ENCODE assay signal across 22 cellular contexts in genomic region chr3:12926660-12927059, GRCh38.
A peak's percentile ranks its signal among the peaks of the same experiment; 100 is the strongest.
DNase-seq lines count a peak whose midpoint lies in the region; ATAC-seq and TF ChIP-seq lines count a peak whose summit lies in the region.
"Had no signal": no experiment of that assay in that cellular context is flagged by ENCODE, and none has a peak within 500 bp of the region (broad histone marks: within the 10 kb centered on the region; RNA-seq: fewer than 3 reads in every experiment).

No MANE protein-coding gene starts in this region.

- peak overlapping the region; percentile 74 to 99 (median 94); a peak in 21 of 22 replicates for H3K4me2 ChIP-seq in BLaER1 treated with 17β-estradiol and CSF1 and Interleukin-3, amounts not matched to agents 10 nM and 100 nM
- no peak overlapping the region for H3K4me2 ChIP-seq in mesendoderm (ENCODE audit: low read length)

- peaks cover 54 to 100% (median 91%) of the 10 kb centered on the region in 10 experiments for H3K4me1 ChIP-seq in BLaER1 treated with 17β-estradiol and CSF1 and Interleukin-3, amounts not matched to agents 10 nM and 100 nM
- H3K4me1 ChIP-seq in right atrium auricular region (peaks cover 0 to 83% of the 10 kb centered on the region in 2 donors), psoas muscle (peaks cover 57% of the 10 kb centered on the region), testis (no peaks in the 10 kb centered on the region), tibial nerve (peaks cover 0 to 68% (median 6%) of the 10 kb centered on the region in 4 donors), mesendoderm (ENCODE audit: control insufficient read depth, low read depth, low read length) (no peaks in the 10 kb centered on the region)

- H2AK5ac ChIP-seq in mesendoderm (ENCODE audit: low read length) = no peak overlapping the region

- no peak overlapping the region for H3K56ac ChIP-seq in mesendoderm (ENCODE audit: low read length)

- H2BK5ac ChIP-seq in mesendoderm (ENCODE audit: low read length) = no peak overlapping the region

- H3K23ac ChIP-seq in mesendoderm (ENCODE audit: low read length) = no peak overlapping the region

- H4K5ac ChIP-seq in mesendoderm (ENCODE audit: low read length) = no peak overlapping the region

- no peaks in the 10 kb centered on the region for H3K27me3 ChIP-seq in BLaER1 treated with 17β-estradiol and CSF1 and Interleukin-3, amounts not matched to agents 10 nM and 100 nM
- H3K27me3 ChIP-seq in right atrium auricular region (no peaks in the 10 kb centered on the region), psoas muscle (ENCODE audit: insufficient read depth in 3 of 3, low read length in 2 of 3) (no peaks in the 10 kb centered on the region), testis (no peaks in the 10 kb centered on the region), tibial nerve (no peaks in the 10 kb centered on the region), mesendoderm (ENCODE audit: insufficient read depth, low read length, poor library complexity) (no peaks in the 10 kb centered on the region)

- WGBS in psoas muscle, 3 donors = 33 to 51% (median 38%) methylated on average over 7 of the region's 7 CpGs
- 88 to 94% methylated on average over 5 to 7 of the region's 7 CpGs for WGBS in testis, 2 donors
- 92 to 93% methylated on average over 7 of the region's 7 CpGs for WGBS in tibial nerve, 2 donors
- no CpG with 5 or more reads among the region's 7 CpGs for WGBS in mesendoderm (ENCODE audit: extremely low coverage, insufficient coverage, low lambda C conversion rate)

- no peaks in the 10 kb centered on the region for H3K79me1 ChIP-seq in mesendoderm (ENCODE audit: low read length)

- no peak overlapping the region for H3K4ac ChIP-seq in mesendoderm (ENCODE audit: low read depth, low read length)

- ATAC-seq in Right ventricle myocardium superior (ENCODE audit: poor library complexity) = peak; percentile 69
- peak; percentile 65 to 76 (median 74) for ATAC-seq in psoas muscle
- ATAC-seq: Panc1 had no signal

- no peak overlapping the region for H3K18ac ChIP-seq in mesendoderm (ENCODE audit: low read length)

- H3K9me3 ChIP-seq in BLaER1 treated with 17β-estradiol and CSF1 and Interleukin-3, amounts not matched to agents 10 nM and 100 nM (replicated peaks in 1 of 11) = no peaks in the 10 kb centered on the region
- H3K9me3 ChIP-seq in right atrium auricular region = no peaks in the 10 kb centered on the region
- no peaks in the 10 kb centered on the region for H3K9me3 ChIP-seq in psoas muscle
- no peaks in the 10 kb centered on the region for H3K9me3 ChIP-seq in testis
- H3K9me3 ChIP-seq in tibial nerve = no peaks in the 10 kb centered on the region

- H3K36me3 ChIP-seq in BLaER1 treated with 17β-estradiol and CSF1 and Interleukin-3, amounts not matched to agents 10 nM and 100 nM = peaks cover 12 to 100% (median 68%) of the 10 kb centered on the region in 11 experiments; a peak in 21 of 22 replicates
- peaks cover 42% of the 10 kb centered on the region for H3K36me3 ChIP-seq in right atrium auricular region
- H3K36me3 ChIP-seq in psoas muscle (ENCODE audit: insufficient read depth in 1 of 2, low read depth in 1 of 2) = peaks cover under 1 to 33% of the 10 kb centered on the region in 2 donors
- no peaks in the 10 kb centered on the region for H3K36me3 ChIP-seq in testis (ENCODE audit: low read depth, missing control alignments)
- H3K36me3 ChIP-seq in tibial nerve = peaks cover 0 to 81% (median 0%) of the 10 kb centered on the region in 3 donors
- H3K36me3 ChIP-seq in mesendoderm (ENCODE audit: control insufficient read depth, insufficient read depth, low read length) = no peaks in the 10 kb centered on the region

- no peaks in the 10 kb centered on the region for H3K79me2 ChIP-seq in mesendoderm (ENCODE audit: control insufficient read depth, insufficient read depth, low read length)

- no peak overlapping the region for H3K27ac ChIP-seq in BLaER1 treated with 17β-estradiol and CSF1 and Interleukin-3, amounts not matched to agents 10 nM and 100 nM
- H3K27ac ChIP-seq in right atrium auricular region (peak overlapping the region; percentile 58 to 65), psoas muscle (peak overlapping the region; percentile 42), testis (no peak overlapping the region), tibial nerve (no peak overlapping the region), mesendoderm (ENCODE audit: low read depth, low read length) (no peak overlapping the region)

- intact Hi-C loops in Right ventricle myocardium superior (cut with DNase I) (no loop called here), psoas muscle (cut with DNase I) (no loop called here), testis (cut with DNase I; ENCODE audit: low total_unique reads) (no loop called here)

- no peak for TF ChIP-seq EP300 in tibial nerve (IDR thresholded peaks at IDR 0.05)

- peaks cover 97 to 100% (median 100%) of the 10 kb centered on the region in 11 experiments for H4K20me1 ChIP-seq in BLaER1 treated with 17β-estradiol and CSF1 and Interleukin-3, amounts not matched to agents 10 nM and 100 nM

- H3K9ac ChIP-seq in BLaER1 treated with 17β-estradiol and CSF1 and Interleukin-3, amounts not matched to agents 10 nM and 100 nM = peak overlapping the region in 2 of 11 experiments; percentile 6 to 29; a peak in 1 of 22 replicates
- no peak overlapping the region for H3K9ac ChIP-seq in mesendoderm (ENCODE audit: low read length)

- H2BK15ac ChIP-seq in mesendoderm (replicated peaks; ENCODE audit: low read depth) = no peak overlapping the region

- H2BK120ac ChIP-seq in mesendoderm (ENCODE audit: low read depth, low read length) = no peak overlapping the region

- H3K4me3 ChIP-seq in BLaER1 treated with 17β-estradiol and CSF1 and Interleukin-3, amounts not matched to agents 10 nM and 100 nM = no peak overlapping the region
- no peak overlapping the region for H3K4me3 ChIP-seq in right atrium auricular region
- H3K4me3 ChIP-seq in psoas muscle = no peak overlapping the region
- no peak overlapping the region for H3K4me3 ChIP-seq in testis
- H3K4me3 ChIP-seq in tibial nerve = no peak overlapping the region
- no peak overlapping the region for H3K4me3 ChIP-seq in mesendoderm (ENCODE audit: low read length)

- TF ChIP-seq CTCF in right atrium auricular region (IDR thresholded peaks at IDR 0.05) = no peak
- no peak for TF ChIP-seq CTCF in psoas muscle (IDR thresholded peaks at IDR 0.05)
- TF ChIP-seq CTCF in testis (IDR thresholded peaks at IDR 0.05) = no peak
- TF ChIP-seq CTCF in tibial nerve (IDR thresholded peaks at IDR 0.05) = no peak

- no peak for TF ChIP-seq POLR2A in testis (IDR thresholded peaks at IDR 0.05)
- no peak for TF ChIP-seq POLR2A in tibial nerve (IDR thresholded peaks at IDR 0.05)

- peak; percentile 64 for DNase-seq in Right ventricle myocardium superior
- no peak for DNase-seq in right atrium auricular region (ENCODE audit: low spot score)
- DNase-seq in psoas muscle = no peak
- no peak for DNase-seq in HuH-7 (ENCODE audit: low spot score)
- DNase-seq in testis = no peak
- DNase-seq in tibial nerve (ENCODE audit: low spot score in 2 of 2) = no peak
- DNase-seq in mesendoderm = no peak
- DNase-seq: DMS53, GDM1, GOT3, HCEC 1CT, IMR-90, Karpas-422, MV-4-11, NCI-H1105 treated with DMSO at 0.1 percent for 48 hours, NCI-H2081, NCI-H2171, NCI-H345, NCI-H524, NCI-H82 had no signal

- H4K8ac ChIP-seq in mesendoderm (ENCODE audit: low read depth, low read length) = no peak overlapping the region

Comparison
In these comparisons a context has a peak if more than half of its experiments do, and no peak if none do; other contexts are left out.
1. H3K27ac ChIP-seq: peak in right atrium auricular region (2 of 2) and psoas muscle (single experiment); none in BLaER1 treated with 17β-estradiol and CSF1 and Interleukin-3, amounts not matched to agents 10 nM and 100 nM (0 of 11), testis (0 of 2), tibial nerve (0 of 4) and mesendoderm (single experiment).